In genomic region chr16:19067349-19068236, GRCh38 we compare ENCODE assay signal across 1 cellular context.
TF ChIP-seq lines count a peak whose summit lies in the region.

TSS of gene COQ7 (plus strand) at chr16:19067614. CDS start at chr16:19067665, 51 bp downstream.

TF ChIP-seq in SK-N-SH, 30 proteins besides CTCF, POLR2A, EP300 and RAD21 (continued from another document):
- TF ChIP-seq MEF2A (IDR thresholded peaks at IDR 0.05; ENCODE audit: borderline replicate concordance, low read depth) (no peak), YY1 (IDR thresholded peaks at IDR 0.05; ENCODE audit: low read depth) (no peak; the same call in 1 of the 2 replicates), RXRA (IDR thresholded peaks at IDR 0.05; ENCODE audit: borderline replicate concordance, low read depth) (no peak), TCF12 (IDR thresholded peaks at IDR 0.05) (no peak), FOXM1 (IDR thresholded peaks at IDR 0.05; ENCODE audit: low read depth) (no peak), SIN3A (IDR thresholded peaks at IDR 0.05; ENCODE audit: borderline replicate concordance, low read depth, low read length) (peak; percentile 38; the same call in 1 of the 2 replicates), RCOR1 (IDR thresholded peaks at IDR 0.05; ENCODE audit: low read length) (no peak), USF2 (IDR thresholded peaks at IDR 0.05; ENCODE audit: borderline replicate concordance, low read depth, low read length) (peak; percentile 43; the same call in 1 of the 2 replicates), CHD2 (IDR thresholded peaks at IDR 0.05; ENCODE audit: low read length, partially characterized antibody) (peak; percentile 53), POLR2AphosphoS5 (IDR thresholded peaks at IDR 0.05; ENCODE audit: low read depth, low read length) (no peak; the same call in 1 of the 2 replicates), TAF1 (IDR thresholded peaks at IDR 0.05; ENCODE audit: borderline replicate concordance, low read depth, low read length) (peak; percentile 41; the same call in 1 of the 2 replicates), FOXJ3 (CRISPR knock-in tag; IDR thresholded peaks at IDR 0.05) (no peak; the same call in 1 of the 2 replicates), SMC3 (IDR thresholded peaks at IDR 0.05; ENCODE audit: low read depth, low read length) (no peak), TEAD4 (IDR thresholded peaks at IDR 0.05; ENCODE audit: borderline replicate concordance, insufficient read depth) (no peak), PBX3 (IDR thresholded peaks at IDR 0.05) (peak; percentile 99)
